14 cellular contexts compared by ENCODE assay signal in genomic region chr3:191963182-191963581, GRCh38.
DNase-seq lines count a peak whose midpoint lies in the region; ATAC-seq, FAIRE-seq and TF ChIP-seq lines count a peak whose summit lies in the region.
"Had no signal": no experiment of that assay in that cellular context is flagged by ENCODE, and none has a peak within 500 bp of the region (broad histone marks: within the 10 kb centered on the region; RNA-seq: fewer than 3 reads in every experiment).

No MANE protein-coding gene starts in this region.

- peak; percentile 70 for DNase-seq in NCI-H69 (lab: John Stamatoyannopoulos, UW)
- peak; percentile 54 for DNase-seq in ecto neural progenitor cell (ENCODE audit: low spot score)
- peak; percentile 74 for DNase-seq in renal cortical epithelial cell (ENCODE audit: low read depth)
- DNase-seq in GM12891 (ENCODE audit: insufficient read length, low spot score): no peak
- no peak for DNase-seq in DMS 273 (lab: John Stamatoyannopoulos, UW; ENCODE audit: unreplicated experiment)
- no peak for DNase-seq in NCI-H446 treated with DMSO at 0.1 percent for 48 hours (lab: John Stamatoyannopoulos, UW)
- no peak for DNase-seq in DMS53 treated with DMSO at 0.1 percent for 48 hours (lab: John Stamatoyannopoulos, UW; ENCODE audit: unreplicated experiment)
- DNase-seq: activated CD8-positive, alpha-beta memory T cell treated with anti-CD3 and anti-CD28 coated beads for 24 hours; CD4-positive, alpha-beta T cell; head of caudate nucleus; ovary; transverse colon had no signal

- peak; percentile 34 for ATAC-seq in HG02588 (IDR thresholded peaks at IDR 0.05; ENCODE audit: unreplicated experiment)
- ATAC-seq: Panc1 had no signal

- TF ChIP-seq POLR2A in GM12891 (IDR thresholded peaks at IDR 0.05; ENCODE audit: low read depth, low read length): no peak

- no peak for FAIRE-seq in GM12891 (lab: Jason Lieb, UNC)

TF ChIP-seq in GM12891, 5 proteins besides CTCF, POLR2A, EP300 and RAD21:
- TF ChIP-seq PAX5 (IDR thresholded peaks at IDR 0.05; ENCODE audit: insufficient read depth, low read length, severe bottlenecking): no peak
- TF ChIP-seq SPI1 (IDR thresholded peaks at IDR 0.05; ENCODE audit: low read depth, low read length): no peak
- no peak for TF ChIP-seq TAF1 (IDR thresholded peaks at IDR 0.05; ENCODE audit: low read depth, low read length)
- TF ChIP-seq POLR2AphosphoS5 (IDR thresholded peaks at IDR 0.05; ENCODE audit: low read depth, low read length): no peak

Comparison
In these comparisons a context has a peak if more than half of its experiments do, and no peak if none do; other contexts are left out.
1. DNase-seq: peak in NCI-H69 (single experiment), ecto neural progenitor cell (single experiment) and renal cortical epithelial cell (single experiment); none in GM12891 (single experiment), DMS 273 (single experiment), NCI-H446 treated with DMSO at 0.1 percent for 48 hours (single experiment) and DMS53 treated with DMSO at 0.1 percent for 48 hours (single experiment).